Comparison of ENCODE assay signal across 21 cellular contexts in the genomic region with DNA sequence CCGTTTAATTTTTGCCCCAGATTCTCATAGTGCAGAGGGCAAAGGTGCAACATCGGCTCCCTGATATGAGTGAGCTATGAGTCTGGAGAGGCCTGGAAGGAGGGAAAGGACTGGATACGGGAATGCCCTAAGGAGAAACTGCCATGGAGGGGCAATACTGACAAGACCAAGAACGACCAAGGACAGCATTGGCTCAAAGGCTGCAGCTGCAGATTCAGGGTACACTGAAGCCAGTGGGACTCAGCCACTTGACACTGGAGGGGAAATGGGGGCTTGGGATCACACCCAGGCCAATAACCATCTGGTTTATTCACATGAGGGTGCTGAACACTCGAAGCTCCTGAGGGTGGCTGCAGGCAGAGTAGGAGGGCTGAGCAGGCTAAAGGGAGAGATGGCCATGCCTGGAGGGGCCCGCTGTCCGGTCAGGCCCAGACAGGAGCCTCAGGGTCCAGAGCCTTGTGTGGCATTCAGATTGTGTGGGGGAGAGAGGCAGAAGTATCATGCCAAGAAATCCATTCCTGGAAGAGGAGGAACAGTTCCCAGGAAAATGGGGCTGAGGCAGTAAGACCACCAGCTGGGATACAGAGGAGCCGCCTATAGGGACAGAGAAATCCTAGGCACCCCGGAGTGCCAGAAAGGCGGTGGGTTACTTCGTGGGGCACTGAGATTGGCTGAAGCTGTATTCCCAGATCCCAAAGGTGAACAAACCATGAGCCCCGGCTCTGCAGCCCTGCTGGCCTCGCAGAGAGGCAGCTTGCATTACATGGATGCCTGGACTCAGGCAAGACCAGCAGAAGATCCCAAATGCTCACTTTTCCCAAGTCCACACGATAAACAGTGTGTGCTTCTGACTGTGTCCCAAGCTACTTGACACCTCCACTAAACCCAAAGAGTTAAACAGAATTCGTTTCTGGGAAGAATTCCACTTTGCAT. TPM values are rescaled to one million over a fixed set of nuclear protein-coding genes. Genes with fewer than 3 reads are reported as not detected.
A peak's percentile ranks its signal among the peaks of the same experiment; 100 is the strongest.
DNase-seq lines count a peak whose midpoint lies in the region; ATAC-seq and TF ChIP-seq lines count a peak whose summit lies in the region.
"Had no signal": no experiment of that assay in that cellular context is flagged by ENCODE, and none has a peak within 500 bp of the region (broad histone marks: within the 10 kb centered on the region; RNA-seq: fewer than 3 reads in every experiment).

No MANE protein-coding gene starts in this region.

- no peak overlapping the region for H3K4me3 ChIP-seq in heart left ventricle
- H3K4me3 ChIP-seq in right cardiac atrium (ENCODE audit: low read length) = no peak overlapping the region
- H3K4me3 ChIP-seq in sigmoid colon = no peak overlapping the region
- H3K4me3 ChIP-seq: GM12878 had no signal

- no peak for TF ChIP-seq POLR2A in heart left ventricle (IDR thresholded peaks at IDR 0.05)
- TF ChIP-seq POLR2A in sigmoid colon (IDR thresholded peaks at IDR 0.05) = no peak

- no peak for TF ChIP-seq EP300 in sigmoid colon (IDR thresholded peaks at IDR 0.05)

- H3K27me3 ChIP-seq in heart left ventricle (no peaks in the 10 kb centered on the region), right cardiac atrium (ENCODE audit: control insufficient read depth, insufficient read depth) (no peaks in the 10 kb centered on the region), sigmoid colon (no peaks in the 10 kb centered on the region)

- H3K36me3 ChIP-seq in heart left ventricle (peaks cover 0 to 29% (median 7%) of the 10 kb centered on the region in 9 donors), sigmoid colon (peaks cover 0 to 8% (median 0%) of the 10 kb centered on the region in 4 donors)
- H3K36me3 ChIP-seq: BE2C had no signal

- intact Hi-C loops in heart left ventricle (cut with DNase I) = no loop called here
- intact Hi-C loops in Right ventricle myocardium inferior (cut with DNase I) = no loop called here
- intact Hi-C loops in right cardiac atrium (cut with DNase I) = no loop called here
- intact Hi-C loops in sigmoid colon (cut with DNase I) = no loop called here

- H3K27ac ChIP-seq in heart left ventricle = peak overlapping the region in 11 of 12 donors; percentile 42 to 82 (median 73)
- H3K27ac ChIP-seq in right cardiac atrium (ENCODE audit: low read length) = peak overlapping the region; percentile 14
- H3K27ac ChIP-seq in sigmoid colon = peak overlapping the region; percentile 68 to 100 (median 87)
- no peak overlapping the region for H3K27ac ChIP-seq in caudate nucleus (ENCODE audit: low read depth, low read length)

- peak in 1 of 4 donors; percentile 7 for ATAC-seq in heart left ventricle
- no peak for ATAC-seq in Right ventricle myocardium inferior
- peak in 1 of 2 donors; percentile 18 for ATAC-seq in right cardiac atrium
- no peak for ATAC-seq in HG03280 (IDR thresholded peaks at IDR 0.05; ENCODE audit: unreplicated experiment)
- ATAC-seq: GM12878; stimulated activated effector memory CD8-positive, alpha-beta T cell treated with anti-CD3 and anti-CD28 coated beads, Interleukin-12 subunit alpha, Interleukin-12 subunit beta, amount 100 ng/mL, for 72 hours had no signal

- H3K4me1 ChIP-seq in heart left ventricle = peaks cover 8 to 71% (median 46%) of the 10 kb centered on the region in 12 donors
- H3K4me1 ChIP-seq in right cardiac atrium (ENCODE audit: control insufficient read depth, insufficient read depth, low read length) = peaks cover 33% of the 10 kb centered on the region
- peaks cover 0 to 93% (median 87%) of the 10 kb centered on the region in 4 donors for H3K4me1 ChIP-seq in sigmoid colon
- H3K4me1 ChIP-seq: BE2C had no signal

- DNase-seq in heart left ventricle = peak in 1 of 5 donors; percentile 13
- no peak for DNase-seq in Right ventricle myocardium inferior (ENCODE audit: missing footprints)
- peak in 1 of 3 donors; percentile 34 for DNase-seq in right cardiac atrium
- DNase-seq in sigmoid colon = peak; percentile 43
- no peak for DNase-seq in caudate nucleus (lab: John Stamatoyannopoulos, UW)
- DNase-seq in effector CD8-positive, alpha-beta T cell (lab: John Stamatoyannopoulos, UW) = no peak
- DNase-seq in islet precursor cell = no peak
- DNase-seq: activated CD8-positive, alpha-beta memory T cell treated with anti-CD3 and anti-CD28 coated beads, Interleukin-2, amount 50 U/mL, for 4 hours; activated gamma-delta T cell; BE2C; dermis blood vessel endothelial cell; DMS79 treated with DMSO at 0.1 percent for 48 hours; KG1; NCI-H1436; NCI-H2171; NCI-H524; occipital lobe; stimulated activated CD4-positive, alpha-beta T cell treated with anti-CD3 and anti-CD28 coated beads, Interleukin-1b, Interleukin-23, amount 100 ng/mL, for 48 hours had no signal

- H3K9me3 ChIP-seq in heart left ventricle (no peaks in the 10 kb centered on the region), right cardiac atrium (ENCODE audit: control insufficient read depth, low read length) (no peaks in the 10 kb centered on the region), sigmoid colon (no peaks in the 10 kb centered on the region)
- H3K9me3 ChIP-seq: BE2C had no signal

- no peak for TF ChIP-seq CTCF in heart left ventricle (IDR thresholded peaks at IDR 0.05)
- TF ChIP-seq CTCF in sigmoid colon (IDR thresholded peaks at IDR 0.05) = no peak

- WGBS in heart left ventricle, 4 donors = 72 to 80% (median 76%) methylated on average over 13 to 15 of the region's 15 CpGs
- 69% methylated on average over 15 of the region's 15 CpGs for WGBS in right cardiac atrium
- WGBS in sigmoid colon, 2 donors = 84 to 85% methylated on average over 15 of the region's 15 CpGs

RNA-seq across cellular contexts. Expression of gene COL4A1, which starts 20.7 kb away (rescaled TPM):
- total RNA-seq in heart left ventricle (100 to 1,000 TPM in 8 of 9 donors, 10 to 100 TPM in 1; 91.9 to 428 (median 184) TPM), Right ventricle myocardium inferior (128 TPM), right cardiac atrium (100 to 1,000 TPM in 3 of 4 donors, 10 to 100 TPM in 1; 91.9 to 267 (median 118) TPM), sigmoid colon (100 to 1,000 TPM; 235 to 598 (median 350) TPM)
- polyA plus RNA-seq in heart left ventricle (100 to 1,000 TPM in 1 of 2 donors, 10 to 100 TPM in 1; 52.6 to 194 TPM), right cardiac atrium (69.8 TPM), sigmoid colon (10 to 100 TPM in 2 of 3 donors, 1 to 10 TPM in 1; 9.2 to 60.5 (median 10.8) TPM)

RNA-seq across cellular contexts. Expression of gene COL4A2, which starts 20.8 kb away (rescaled TPM):
- total RNA-seq in heart left ventricle = 100 to 1,000 TPM in 8 of 9 donors, 10 to 100 TPM in 1; 94.0 to 377 (median 166) TPM
- 100 to 1,000 TPM in 1 of 2 donors, 10 to 100 TPM in 1; 92.4 to 220 TPM for polyA plus RNA-seq in heart left ventricle
- 126 TPM for total RNA-seq in Right ventricle myocardium inferior
- total RNA-seq in right cardiac atrium = 100 to 1,000 TPM in 3 of 4 donors, 10 to 100 TPM in 1; 84.7 to 268 (median 123) TPM
- polyA plus RNA-seq in right cardiac atrium = 101 TPM
- total RNA-seq in sigmoid colon = 1,000 to 10,000 TPM in 1 of 4 donors, 100 to 1,000 TPM in 3; 306 to 1,039 (median 489) TPM
- polyA plus RNA-seq in sigmoid colon = 10 to 100 TPM; 24.0 to 83.5 (median 25.2) TPM
